Comparison of ENCODE assay signal across 17 cellular contexts in the genomic region with DNA sequence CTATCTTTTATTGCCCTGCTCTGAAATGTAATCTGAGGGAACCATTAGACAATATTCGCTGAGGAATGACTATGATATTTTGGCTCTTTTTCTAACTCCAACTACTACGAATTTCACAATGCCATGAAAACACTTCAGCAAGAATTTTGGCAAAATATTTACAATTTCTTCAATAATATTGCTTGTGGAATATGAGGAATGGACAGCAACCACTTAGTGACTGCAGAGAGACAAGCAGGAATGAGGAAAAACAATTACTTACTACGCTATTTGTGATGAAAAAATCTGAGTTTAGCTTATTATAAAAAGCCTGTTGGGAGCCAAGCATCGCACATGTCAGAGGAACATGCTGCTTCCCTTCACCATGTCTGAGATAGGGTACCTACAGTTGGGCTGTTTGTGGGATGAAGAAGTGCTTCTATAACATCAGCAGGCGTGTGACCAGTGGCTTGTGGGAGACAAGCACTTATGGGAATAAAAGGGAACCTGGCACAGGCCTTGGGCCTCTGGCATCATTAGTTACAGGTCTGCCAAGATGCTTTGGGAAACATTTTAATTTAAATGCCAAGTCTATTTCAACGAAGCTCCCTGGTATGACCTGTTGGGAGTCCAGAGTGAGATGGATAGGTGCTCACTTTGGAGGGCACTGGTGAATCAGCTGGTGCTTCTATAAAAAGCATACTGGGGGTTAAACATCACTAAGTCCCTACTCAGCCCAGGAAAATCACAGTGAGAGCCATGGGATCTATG. TPM values are rescaled to one million over a fixed set of nuclear protein-coding genes. Genes with fewer than 3 reads are reported as not detected.
DNase-seq lines count a peak whose midpoint lies in the region; ATAC-seq, FAIRE-seq and TF ChIP-seq lines count a peak whose summit lies in the region.
"Had no signal": no experiment of that assay in that cellular context is flagged by ENCODE, and none has a peak within 500 bp of the region (broad histone marks: within the 10 kb centered on the region; RNA-seq: fewer than 3 reads in every experiment).

No MANE protein-coding gene starts in this region.

- TF ChIP-seq POLR2A in transverse colon (IDR thresholded peaks at IDR 0.05) = no peak

- H3K36me3 ChIP-seq in astrocyte (ENCODE audit: insufficient read depth, low read length) (no peaks in the 10 kb centered on the region), subcutaneous abdominal adipose tissue (ENCODE audit: control insufficient read depth in 5 of 5, insufficient read depth in 5 of 5, low read length in 5 of 5) (no peaks in the 10 kb centered on the region), transverse colon (no peaks in the 10 kb centered on the region)
- H3K36me3 ChIP-seq: thyroid gland had no signal

- ATAC-seq in activated T-cell treated with anti-CD3 and anti-CD28 coated beads, Interleukin-2, amount 50 U/mL, for 4 hours = no peak

- no peak overlapping the region for H3K4me2 ChIP-seq in astrocyte (ENCODE audit: low read length)

- peaks cover 12% of the 10 kb centered on the region for H3K4me1 Mint-ChIP-seq in activated T-cell treated with anti-CD3 and anti-CD28 coated beads, Interleukin-2, amount 50 U/mL, for 4 hours (ENCODE audit: low read depth)
- peaks cover 3% of the 10 kb centered on the region for H3K4me1 Mint-ChIP-seq in astrocyte (ENCODE audit: low read depth, unreplicated experiment)

- no peak for DNase-seq in activated T-cell treated with anti-CD3 and anti-CD28 coated beads, Interleukin-2, amount 50 U/mL, for 4 hours
- DNase-seq in activated T-cell treated with anti-CD3 and anti-CD28 coated beads, Interleukin-2, amount 50 U/mL, for 48 hours = no peak
- DNase-seq in astrocyte (ENCODE audit: low read depth) = no peak
- peak; percentile 43 for DNase-seq in medulla oblongata (ENCODE audit: extremely low spot score)
- no peak for DNase-seq in DMS79 (lab: John Stamatoyannopoulos, UW)
- DNase-seq in transverse colon = no peak
- DNase-seq in NCI-H226 = no peak
- DNase-seq: ACHN, amniotic stem cell, cortex of kidney, GF-D8, head of caudate nucleus, NCI-H1694 treated with DMSO at 0.1 percent for 48 hours, NCI-H526, thyroid gland had no signal

- H3K4me3 ChIP-seq in astrocyte (ENCODE audit: insufficient read depth, low read depth, low read length) (no peak overlapping the region), subcutaneous abdominal adipose tissue (ENCODE audit: low read depth in 1 of 5, low read length in 5 of 5) (no peak overlapping the region), transverse colon (no peak overlapping the region)
- H3K4me3 ChIP-seq: thyroid gland had no signal

- no peak overlapping the region for H3K9ac ChIP-seq in astrocyte (ENCODE audit: low read length)
- H3K9ac ChIP-seq in subcutaneous abdominal adipose tissue (ENCODE audit: low read length in 5 of 5) = no peak overlapping the region

- peak overlapping the region; percentile 96 for H3K4me3 Mint-ChIP-seq in activated T-cell treated with anti-CD3 and anti-CD28 coated beads, Interleukin-2, amount 50 U/mL, for 4 hours
- peak overlapping the region; percentile 55 for H3K4me3 Mint-ChIP-seq in astrocyte (ENCODE audit: unreplicated experiment)

- TF ChIP-seq EP300 in transverse colon (IDR thresholded peaks at IDR 0.05; ENCODE audit: low read depth) = no peak

- H3K9me3 ChIP-seq in astrocyte (ENCODE audit: insufficient read depth, low read depth, low read length) (no peaks in the 10 kb centered on the region), subcutaneous abdominal adipose tissue (ENCODE audit: control insufficient read depth in 5 of 5, low read length in 5 of 5) (no peaks in the 10 kb centered on the region), transverse colon (no peaks in the 10 kb centered on the region)
- H3K9me3 ChIP-seq: thyroid gland had no signal

- TF ChIP-seq CTCF in astrocyte (IDR thresholded peaks at IDR 0.05; ENCODE audit: insufficient read depth, low read depth, low read length) (no peak), transverse colon (IDR thresholded peaks at IDR 0.05) (no peak)

- WGBS in transverse colon (ENCODE audit: low coverage in 1 of 2), 2 donors = 80 to 83% methylated on average over 5 to 6 of the region's 6 CpGs

- no peaks in the 10 kb centered on the region for H4K20me1 ChIP-seq in astrocyte (ENCODE audit: insufficient read depth, low read length)

- H3K79me2 ChIP-seq in astrocyte (ENCODE audit: insufficient read depth, low read length) = peaks cover 10% of the 10 kb centered on the region

- peaks cover 12% of the 10 kb centered on the region for H3K4me1 ChIP-seq in astrocyte (ENCODE audit: insufficient read depth, low read length)
- H3K4me1 ChIP-seq in subcutaneous abdominal adipose tissue (ENCODE audit: control insufficient read depth in 5 of 5, insufficient read depth in 5 of 5, low read length in 5 of 5) = peaks cover 0 to 58% (median 49%) of the 10 kb centered on the region in 5 donors
- H3K4me1 ChIP-seq in transverse colon = peaks cover 0 to 14% (median 4%) of the 10 kb centered on the region in 4 donors

- in situ Hi-C loops in transverse colon (cut with MboI; ENCODE audit: low pct_ligation_motif_present in 1 of 4, low pct_unique_long_range_greater_than_20kb in 1 of 4, low sequenced_read_pairs in 3 of 4) = no loop called here

- peak overlapping the region; percentile 23 for H3K27ac Mint-ChIP-seq in astrocyte (ENCODE audit: unreplicated experiment)

- no peak for FAIRE-seq in astrocyte (lab: Jason Lieb, UNC)
- FAIRE-seq: RCC 7860 had no signal

- H3K27me3 Mint-ChIP-seq in activated T-cell treated with anti-CD3 and anti-CD28 coated beads, Interleukin-2, amount 50 U/mL, for 4 hours (ENCODE audit: low read depth) = no peaks in the 10 kb centered on the region
- no peaks in the 10 kb centered on the region for H3K27me3 Mint-ChIP-seq in astrocyte (ENCODE audit: low read depth, unreplicated experiment)

- H3K36me3 Mint-ChIP-seq in activated T-cell treated with anti-CD3 and anti-CD28 coated beads, Interleukin-2, amount 50 U/mL, for 4 hours (ENCODE audit: insufficient read depth) = no peaks in the 10 kb centered on the region
- H3K36me3 Mint-ChIP-seq in astrocyte (ENCODE audit: low read depth, unreplicated experiment) = no peaks in the 10 kb centered on the region

- H3K27me3 ChIP-seq in astrocyte (ENCODE audit: insufficient read depth, low read length) (no peaks in the 10 kb centered on the region), subcutaneous abdominal adipose tissue (ENCODE audit: control insufficient read depth in 5 of 5, insufficient read depth in 4 of 5, low read length in 5 of 5) (no peaks in the 10 kb centered on the region), transverse colon (no peaks in the 10 kb centered on the region)
- H3K27me3 ChIP-seq: thyroid gland had no signal

- H2AFZ ChIP-seq in astrocyte (ENCODE audit: low read depth, low read length) = no peak overlapping the region

- no peaks in the 10 kb centered on the region for H3K9me3 Mint-ChIP-seq in activated T-cell treated with anti-CD3 and anti-CD28 coated beads, Interleukin-2, amount 50 U/mL, for 4 hours
- H3K9me3 Mint-ChIP-seq in astrocyte (ENCODE audit: unreplicated experiment) = no peaks in the 10 kb centered on the region

- intact Hi-C loops in transverse colon (cut with DNase I; ENCODE audit: low total_unique reads) = no loop called here

- H3K27ac ChIP-seq in astrocyte (ENCODE audit: low read depth, low read length) (no peak overlapping the region), subcutaneous abdominal adipose tissue (ENCODE audit: low read depth, low read length) (peak overlapping the region; percentile 72), transverse colon (no peak overlapping the region)

RNA-seq across cellular contexts. Expression of gene PLCL2, which starts 2.7 kb away (rescaled TPM):
- total RNA-seq in activated T-cell treated with anti-CD3 and anti-CD28 coated beads, Interleukin-2, amount 50 U/mL, for 4 hours = 10 to 100 TPM; 12.6 to 14.2 (median 12.7) TPM
- total RNA-seq in astrocyte = 3.1 and 3.9 TPM in 2 replicates
- 10 to 100 TPM; 17.2 to 41.4 (median 35.9) TPM for total RNA-seq in transverse colon
